ENCODE assay signal across 8 cellular contexts in the genomic region with DNA sequence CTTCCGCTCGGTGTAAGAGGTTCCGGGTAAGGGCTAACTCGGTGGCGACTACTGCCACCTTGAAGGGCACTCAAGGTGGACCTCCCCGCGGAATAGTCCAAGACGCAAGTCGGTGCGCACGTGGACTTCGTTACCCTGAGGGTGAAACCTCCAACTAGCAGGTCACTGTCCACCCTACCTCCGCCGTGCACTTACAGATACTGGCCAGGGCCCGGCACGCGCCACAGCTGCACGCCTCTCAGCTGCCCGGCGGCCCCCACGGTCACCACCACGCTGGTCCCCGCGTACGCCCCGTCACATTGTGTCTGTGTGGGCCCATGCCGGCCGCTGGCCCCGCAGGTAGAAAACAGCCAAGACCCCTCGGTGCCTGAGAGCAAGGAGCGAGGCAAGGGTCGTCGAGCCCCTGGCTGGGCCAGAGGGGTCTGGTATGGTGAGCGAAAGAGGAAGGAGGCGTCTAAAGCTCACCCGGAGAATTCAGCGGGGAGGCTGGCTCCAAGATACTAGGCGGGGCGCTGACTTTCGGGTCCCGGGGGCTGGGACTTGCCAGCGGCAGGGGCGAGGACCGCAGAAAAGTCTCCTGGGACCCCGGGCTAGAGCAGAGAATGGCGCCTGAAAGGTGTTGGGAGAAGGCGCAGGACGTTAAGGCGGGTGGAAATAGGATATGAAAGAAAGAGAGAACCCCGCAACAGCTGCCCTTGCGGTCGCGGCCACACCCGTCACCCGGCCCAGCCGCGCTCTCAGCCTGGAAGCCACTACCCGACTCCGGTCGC. TPM values are rescaled to one million over a fixed set of nuclear protein-coding genes. Genes with fewer than 3 reads are reported as not detected.
DNase-seq lines count a peak whose midpoint lies in the region; ATAC-seq, FAIRE-seq and TF ChIP-seq lines count a peak whose summit lies in the region.

No MANE protein-coding gene starts in this region.

- peak overlapping the region; percentile 57 for H3K4me2 ChIP-seq in OCI-LY3 (ENCODE audit: low read length)

- TF ChIP-seq POLR2A in GM12891 (IDR thresholded peaks at IDR 0.05; ENCODE audit: low read depth, low read length) = no peak

- H3K9me3 ChIP-seq in OCI-LY3 (ENCODE audit: insufficient read depth, low read length) = no peaks in the 10 kb centered on the region

- peaks cover 30% of the 10 kb centered on the region for H3K36me3 Mint-ChIP-seq in effector memory CD8-positive, alpha-beta T cell (ENCODE audit: insufficient read depth)
- no peaks in the 10 kb centered on the region for H3K36me3 Mint-ChIP-seq in natural killer cell treated with Interleukin-12 subunit alpha and Interleukin-12 subunit beta and Interleukin-15 and Interleukin-18, amount 100 ng/mL, for 72 hours

- H3K27me3 ChIP-seq in OCI-LY3 (ENCODE audit: low read depth, low read length) = no peaks in the 10 kb centered on the region

- H3K9me3 Mint-ChIP-seq in effector memory CD8-positive, alpha-beta T cell = no peaks in the 10 kb centered on the region
- no peaks in the 10 kb centered on the region for H3K9me3 Mint-ChIP-seq in natural killer cell treated with Interleukin-12 subunit alpha and Interleukin-12 subunit beta and Interleukin-15 and Interleukin-18, amount 100 ng/mL, for 72 hours

- H3K36me3 ChIP-seq in OCI-LY3 (replicated peaks; ENCODE audit: low read depth, low read length) = no peaks in the 10 kb centered on the region

- H3K4me1 ChIP-seq in OCI-LY3 (ENCODE audit: low read length) = peaks cover 2% of the 10 kb centered on the region; the same call in 1 of the 2 replicates

- H3K27ac Mint-ChIP-seq in effector memory CD8-positive, alpha-beta T cell = peak overlapping the region; percentile 49 to 90
- H3K27ac Mint-ChIP-seq in natural killer cell treated with Interleukin-12 subunit alpha and Interleukin-12 subunit beta and Interleukin-15 and Interleukin-18, amount 100 ng/mL, for 72 hours = no peak overlapping the region

- no peak for TF ChIP-seq CTCF in OCI-LY3 (IDR thresholded peaks at IDR 0.05; ENCODE audit: low read depth, low read length)

- no peak overlapping the region for H2AFZ ChIP-seq in OCI-LY3 (ENCODE audit: low read depth, low read length)

- no peaks in the 10 kb centered on the region for H3K79me2 ChIP-seq in OCI-LY3 (ENCODE audit: low read length)

- H4K20me1 ChIP-seq in OCI-LY3 (ENCODE audit: insufficient read depth, low read length) = no peaks in the 10 kb centered on the region

- peak; percentile 56 for DNase-seq in GM12891 (ENCODE audit: insufficient read length, low spot score)
- DNase-seq in effector memory CD8-positive, alpha-beta T cell = peak in 1 of 3 experiments; percentile 42
- DNase-seq in natural killer cell treated with Interleukin-12 subunit alpha and Interleukin-12 subunit beta and Interleukin-15 and Interleukin-18, amount 100 ng/mL, for 72 hours (ENCODE audit: low spot score) = no peak
- DNase-seq in NCI-H1436 treated with DMSO at 0.1 percent for 48 hours (lab: John Stamatoyannopoulos, UW) = no peak
- no peak for DNase-seq in GF-D8 (lab: John Stamatoyannopoulos, UW)

- peak; percentile 42 for ATAC-seq in effector memory CD8-positive, alpha-beta T cell (replicated peaks)
- ATAC-seq in natural killer cell treated with Interleukin-12 subunit alpha and Interleukin-12 subunit beta and Interleukin-15 and Interleukin-18, amount 100 ng/mL, for 72 hours = peak; percentile 54 to 58
- ATAC-seq in GM19463 (IDR thresholded peaks at IDR 0.05; ENCODE audit: unreplicated experiment) (no peak), HG02610 (IDR thresholded peaks at IDR 0.05; ENCODE audit: unreplicated experiment) (no peak)

- peak; percentile 63 for FAIRE-seq in GM12891 (lab: Jason Lieb, UNC)

- H3K4me1 Mint-ChIP-seq in effector memory CD8-positive, alpha-beta T cell (ENCODE audit: low read depth in 2 of 2) = peaks cover 14 to 26% of the 10 kb centered on the region in 2 donors
- H3K4me1 Mint-ChIP-seq in natural killer cell treated with Interleukin-12 subunit alpha and Interleukin-12 subunit beta and Interleukin-15 and Interleukin-18, amount 100 ng/mL, for 72 hours (ENCODE audit: low read depth in 2 of 2) = peaks cover 14 to 16% of the 10 kb centered on the region in 2 donors

- H3K4me3 ChIP-seq in OCI-LY3 (ENCODE audit: low read length) = peak overlapping the region; percentile 53

- H3K27me3 Mint-ChIP-seq in effector memory CD8-positive, alpha-beta T cell = peaks cover 11 to 16% of the 10 kb centered on the region in 2 donors
- H3K27me3 Mint-ChIP-seq in natural killer cell treated with Interleukin-12 subunit alpha and Interleukin-12 subunit beta and Interleukin-15 and Interleukin-18, amount 100 ng/mL, for 72 hours = peaks cover 0 to 9% of the 10 kb centered on the region in 2 donors

- no peak overlapping the region for H3K27ac ChIP-seq in OCI-LY3 (ENCODE audit: low read length)

- H3K4me3 Mint-ChIP-seq in effector memory CD8-positive, alpha-beta T cell = peak overlapping the region; percentile 81 to 94
- peak overlapping the region; percentile 73 for H3K4me3 Mint-ChIP-seq in natural killer cell treated with Interleukin-12 subunit alpha and Interleukin-12 subunit beta and Interleukin-15 and Interleukin-18, amount 100 ng/mL, for 72 hours

- no peak overlapping the region for H3K9ac ChIP-seq in OCI-LY3 (ENCODE audit: low read length)

TF ChIP-seq in GM12891, 5 proteins besides CTCF, POLR2A, EP300 and RAD21:
- no peak for TF ChIP-seq SPI1 (IDR thresholded peaks at IDR 0.05; ENCODE audit: low read depth, low read length)
- no peak for TF ChIP-seq PAX5 (IDR thresholded peaks at IDR 0.05; ENCODE audit: insufficient read depth, low read length, severe bottlenecking)
- no peak for TF ChIP-seq POU2F2 (IDR thresholded peaks at IDR 0.05; ENCODE audit: low read depth, low read length)
- no peak for TF ChIP-seq TAF1 (IDR thresholded peaks at IDR 0.05; ENCODE audit: low read depth, low read length)
- TF ChIP-seq POLR2AphosphoS5 (IDR thresholded peaks at IDR 0.05; ENCODE audit: low read depth, low read length) = no peak

RNA-seq across cellular contexts. Expression of gene LTK, which starts 0.9 kb away (rescaled TPM):
- polyA plus RNA-seq in GM12891 (2012; ENCODE audit: low read depth, missing spikeins) = 0.06 TPM
- under 1 TPM in 1 of 2 donors, not detected in 1; 0.47 TPM for total RNA-seq in natural killer cell treated with Interleukin-12 subunit alpha and Interleukin-12 subunit beta and Interleukin-15 and Interleukin-18, amount 100 ng/mL, for 72 hours

RNA-seq across cellular contexts. Expression of gene ITPKA, which starts 19.0 kb away (rescaled TPM):
- polyA plus RNA-seq in GM12891 (2012; ENCODE audit: low read depth, missing spikeins) = 0.60 TPM
- under 1 TPM in 1 of 2 donors, not detected in 1; 0.22 TPM for total RNA-seq in natural killer cell treated with Interleukin-12 subunit alpha and Interleukin-12 subunit beta and Interleukin-15 and Interleukin-18, amount 100 ng/mL, for 72 hours

RNA-seq across cellular contexts. Expression of gene RPAP1, which starts 31.4 kb away (rescaled TPM):
- polyA plus RNA-seq in GM12891 (2012; ENCODE audit: low read depth, missing spikeins) = 16.9 TPM
- 10 to 100 TPM; 46.0 to 72.3 TPM for total RNA-seq in natural killer cell treated with Interleukin-12 subunit alpha and Interleukin-12 subunit beta and Interleukin-15 and Interleukin-18, amount 100 ng/mL, for 72 hours

RNA-seq across cellular contexts. Expression of gene TYRO3, which starts 46.3 kb away (rescaled TPM):
- polyA plus RNA-seq in GM12891 (2012; ENCODE audit: low read depth, missing spikeins) = 0.17 TPM
- under 1 TPM; 0.36 to 0.86 TPM for total RNA-seq in natural killer cell treated with Interleukin-12 subunit alpha and Interleukin-12 subunit beta and Interleukin-15 and Interleukin-18, amount 100 ng/mL, for 72 hours

Comparison
In these comparisons a context has a peak if more than half of its experiments do, and no peak if none do; other contexts are left out.
1. ATAC-seq: peak in effector memory CD8-positive, alpha-beta T cell (single experiment) and natural killer cell treated with Interleukin-12 subunit alpha and Interleukin-12 subunit beta and Interleukin-15 and Interleukin-18, amount 100 ng/mL, for 72 hours (2 of 2); none in GM19463 (single experiment) and HG02610 (single experiment).
2. H3K27ac Mint-ChIP-seq: peak in effector memory CD8-positive, alpha-beta T cell (2 of 2); none in natural killer cell treated with Interleukin-12 subunit alpha and Interleukin-12 subunit beta and Interleukin-15 and Interleukin-18, amount 100 ng/mL, for 72 hours (0 of 2).